ENCODE assay signal across 10 cellular contexts in the genomic region with DNA sequence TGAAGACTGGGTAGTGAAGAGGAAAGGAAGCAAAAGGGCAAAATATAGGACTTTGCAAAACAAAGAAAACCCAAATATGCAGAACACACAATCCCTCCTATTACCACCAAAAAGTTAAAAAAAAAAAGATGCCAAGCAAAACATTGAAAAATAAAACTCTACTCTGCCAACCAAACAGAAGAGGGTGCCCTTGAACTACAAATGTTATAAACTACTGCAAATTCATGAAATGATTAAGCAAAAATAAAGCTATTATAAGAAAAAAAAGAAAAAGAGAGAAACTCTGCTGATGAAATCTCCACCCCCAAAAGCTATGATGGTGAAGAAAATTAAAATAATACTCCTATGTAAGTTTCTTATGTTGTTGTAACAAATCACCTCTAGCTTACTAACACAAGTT.
DNase-seq lines count a peak whose midpoint lies in the region; ATAC-seq and TF ChIP-seq lines count a peak whose summit lies in the region.
"Had no signal": no experiment of that assay in that cellular context is flagged by ENCODE, and none has a peak within 500 bp of the region (broad histone marks: within the 10 kb centered on the region; RNA-seq: fewer than 3 reads in every experiment).

No MANE protein-coding gene starts in this region.

- H3K27me3 Mint-ChIP-seq in CD4-positive, alpha-beta memory T cell: no peaks in the 10 kb centered on the region
- no peaks in the 10 kb centered on the region for H3K27me3 Mint-ChIP-seq in mesothelial cell of epicardium (ENCODE audit: low read depth)

- intact Hi-C loops in CD4-positive, alpha-beta memory T cell (cut with micrococcal nuclease): loop anchor here (1.0 to 10.0 kb wide), 3 partner anchors 130 to 438 kb away; partner anchors contain the start of gene RAP2C
- intact Hi-C loops in right lobe of liver (cut with DNase I): no loop called here

- TF ChIP-seq CTCF in mesothelial cell of epicardium (IDR thresholded peaks at IDR 0.05; ENCODE audit: unreplicated experiment) (peak; percentile 25), right lobe of liver (IDR thresholded peaks at IDR 0.05) (peak in 2 of 4 donors; percentile 0 to 14)

- no peaks in the 10 kb centered on the region for H3K36me3 Mint-ChIP-seq in CD4-positive, alpha-beta memory T cell
- H3K36me3 Mint-ChIP-seq in mesothelial cell of epicardium: no peaks in the 10 kb centered on the region

- H3K27ac ChIP-seq in CD4-positive, alpha-beta memory T cell (ENCODE audit: low read depth, low read length): no peak overlapping the region
- no peak overlapping the region for H3K27ac ChIP-seq in right lobe of liver

- no peaks in the 10 kb centered on the region for H3K36me3 ChIP-seq in CD4-positive, alpha-beta memory T cell (ENCODE audit: insufficient read depth, low read length)
- H3K36me3 ChIP-seq in right lobe of liver: no peaks in the 10 kb centered on the region

- no peak overlapping the region for H3K4me3 Mint-ChIP-seq in CD4-positive, alpha-beta memory T cell
- H3K4me3 Mint-ChIP-seq in mesothelial cell of epicardium: no peak overlapping the region

- CTCF ChIA-PET in CD4-positive, alpha-beta memory T cell (lab: Charles Lee; ENCODE audit: partially characterized antibody): interaction anchor here (0.7 to 1.9 kb wide), 8 partner anchors 13 to 760 kb away, joined by 3 to 10 read pairs (median 6); partner anchors contain the start of genes RAP2C and STK26

- ATAC-seq in GM18858 (IDR thresholded peaks at IDR 0.05; ENCODE audit: unreplicated experiment): no peak
- ATAC-seq in right lobe of liver: no peak
- ATAC-seq: left ventricle myocardium superior had no signal

- no peak overlapping the region for H3K27ac Mint-ChIP-seq in CD4-positive, alpha-beta memory T cell
- no peak overlapping the region for H3K27ac Mint-ChIP-seq in mesothelial cell of epicardium

- H3K9me3 Mint-ChIP-seq in CD4-positive, alpha-beta memory T cell: no peaks in the 10 kb centered on the region
- H3K9me3 Mint-ChIP-seq in mesothelial cell of epicardium: no peaks in the 10 kb centered on the region

- no peaks in the 10 kb centered on the region for H3K4me1 ChIP-seq in CD4-positive, alpha-beta memory T cell (ENCODE audit: insufficient read depth, low read length)
- no peaks in the 10 kb centered on the region for H3K4me1 ChIP-seq in right lobe of liver

- POLR2A ChIA-PET in CD4-positive, alpha-beta memory T cell (lab: Charles Lee; ENCODE audit: partially characterized antibody): interaction anchor here (0.6 kb wide), 1 partner anchor 1985 kb away, joined by 3 read pairs; no protein-coding TSS in a partner anchor

- H3K4me1 Mint-ChIP-seq in CD4-positive, alpha-beta memory T cell: no peaks in the 10 kb centered on the region
- no peaks in the 10 kb centered on the region for H3K4me1 Mint-ChIP-seq in mesothelial cell of epicardium

- H3K9me3 ChIP-seq in CD4-positive, alpha-beta memory T cell (ENCODE audit: control insufficient read depth in 1 of 2, low read length in 2 of 2): no peaks in the 10 kb centered on the region
- no peaks in the 10 kb centered on the region for H3K9me3 ChIP-seq in right lobe of liver

- no peaks in the 10 kb centered on the region for H3K27me3 ChIP-seq in CD4-positive, alpha-beta memory T cell (ENCODE audit: insufficient read depth, low read length)
- peaks cover 4 to 10% of the 10 kb centered on the region in 2 donors for H3K27me3 ChIP-seq in right lobe of liver

- no peak for TF ChIP-seq POLR2A in right lobe of liver (IDR thresholded peaks at IDR 0.05)

- no peak overlapping the region for H3K4me3 ChIP-seq in CD4-positive, alpha-beta memory T cell (ENCODE audit: low read length in 2 of 2)
- no peak overlapping the region for H3K4me3 ChIP-seq in right lobe of liver

- peak in 4 of 5 donors; percentile 26 to 33 (median 30) for DNase-seq in CD4-positive, alpha-beta memory T cell
- peak; percentile 41 to 59 for DNase-seq in Kasumi-1 (lab: John Stamatoyannopoulos, UW)
- DNase-seq in astrocyte of the hippocampus (ENCODE audit: low read depth, low spot score): peak; percentile 10
- no peak for DNase-seq in mesothelial cell of epicardium (ENCODE audit: low spot score in 2 of 2, unreplicated experiment in 2 of 2)
- no peak for DNase-seq in NCI-H82 (lab: John Stamatoyannopoulos, UW)
- DNase-seq in right lobe of liver: no peak
- DNase-seq in GOT3 (lab: John Stamatoyannopoulos, UW): no peak
- DNase-seq: activated CD4-positive, alpha-beta T cell treated with anti-CD3 and anti-CD28 coated beads, Interleukin-2, amount 50 U/mL, for 1 hour; left ventricle myocardium superior had no signal

Comparison
In these comparisons a context has a peak if more than half of its experiments do, and no peak if none do; other contexts are left out.
1. DNase-seq: peak in CD4-positive, alpha-beta memory T cell (4 of 5), Kasumi-1 (2 of 2) and astrocyte of the hippocampus (single experiment); none in mesothelial cell of epicardium (0 of 2), NCI-H82 (single experiment), right lobe of liver (0 of 3) and GOT3 (single experiment).